ENCODE assay signal across 7 cellular contexts in the genomic region with DNA sequence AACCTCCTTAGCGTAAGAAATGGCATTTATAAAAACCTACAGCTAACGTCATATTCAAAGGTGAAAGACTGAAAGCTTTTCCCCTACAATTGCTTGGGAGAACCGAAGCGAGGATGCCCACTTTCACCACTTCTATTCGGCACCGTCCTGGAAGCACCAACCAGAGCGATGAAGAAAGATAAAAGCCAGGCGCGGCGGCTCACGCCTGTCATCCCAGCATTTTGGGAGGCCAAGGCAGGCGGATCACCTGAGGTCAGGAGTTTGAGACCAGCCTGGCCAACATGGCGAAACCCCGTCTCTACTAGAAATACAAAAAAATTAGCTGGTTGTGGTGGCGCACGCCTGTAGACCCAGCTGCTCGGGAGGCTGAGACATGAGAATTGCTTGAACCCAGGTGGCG. TPM values are rescaled to one million over a fixed set of nuclear protein-coding genes. Genes with fewer than 3 reads are reported as not detected.
DNase-seq lines count a peak whose midpoint lies in the region; ATAC-seq and TF ChIP-seq lines count a peak whose summit lies in the region.
"Not testable (repeated sequence)": the region's sequence is repeated elsewhere in the genome, so short reads cannot be mapped to it uniquely, and the experiment has no call there.

No MANE protein-coding gene starts in this region.

- H3K27ac Mint-ChIP-seq in T-helper 17 cell, result peak overlapping the region; percentile 8
- H3K27ac Mint-ChIP-seq in activated T-helper 17 cell treated with anti-CD3 and anti-CD28 coated beads, Interleukin-2, amount 50 U/mL, for 72 hours, result not testable (repeated sequence)

- not testable (repeated sequence) for TF ChIP-seq CTCF in DND-41 (IDR thresholded peaks at IDR 0.05; ENCODE audit: borderline replicate concordance, extremely low read depth, low read length, poor library complexity, severe bottlenecking); lung (IDR thresholded peaks at IDR 0.05; ENCODE audit: control extremely low read depth, extremely low read depth)

- peak overlapping the region; percentile 19; the same call in 1 of the 2 replicates for H3K4me2 ChIP-seq in DND-41 (ENCODE audit: insufficient read depth, low read length)

- H3K36me3 Mint-ChIP-seq in T-helper 17 cell (ENCODE audit: low read depth), result not testable (repeated sequence)
- H3K36me3 Mint-ChIP-seq in activated T-helper 17 cell treated with anti-CD3 and anti-CD28 coated beads, Interleukin-2, amount 50 U/mL, for 72 hours (ENCODE audit: low read depth), result peaks cover 83% of the 10 kb centered on the region

- intact Hi-C loops in left cardiac atrium (cut with DNase I); posterior vena cava (cut with DNase I); aorta (cut with DNase I): not testable (repeated sequence)

- H3K4me1 ChIP-seq in DND-41 (ENCODE audit: insufficient read depth, low read length), result peaks cover 50% of the 10 kb centered on the region
- not testable (repeated sequence) for H3K4me1 ChIP-seq in lung (ENCODE audit: control insufficient read depth in 2 of 2, insufficient read depth in 2 of 2, low read length in 2 of 2); aorta (ENCODE audit: control insufficient read depth in 1 of 2, insufficient read depth in 2 of 2, low read length in 2 of 2)

- peaks cover 62% of the 10 kb centered on the region for H3K36me3 ChIP-seq in DND-41 (ENCODE audit: insufficient read depth, low read length)
- not testable (repeated sequence) for H3K36me3 ChIP-seq in lung (ENCODE audit: control insufficient read depth in 2 of 2, insufficient read depth in 2 of 2, low read length in 2 of 2); aorta (ENCODE audit: control insufficient read depth in 1 of 2, insufficient read depth in 2 of 2, low read length in 1 of 2)

- H3K27me3 ChIP-seq in DND-41 (ENCODE audit: insufficient read depth, low read length, poor library complexity); lung (ENCODE audit: control insufficient read depth, insufficient read depth); aorta (ENCODE audit: control insufficient read depth in 1 of 2, insufficient read depth in 2 of 2, low read length in 1 of 2): not testable (repeated sequence)

- H4K20me1 ChIP-seq in DND-41 (ENCODE audit: insufficient read depth, low read length), result not testable (repeated sequence)

- H3K27me3 Mint-ChIP-seq in T-helper 17 cell; activated T-helper 17 cell treated with anti-CD3 and anti-CD28 coated beads, Interleukin-2, amount 50 U/mL, for 72 hours: not testable (repeated sequence)

- not testable (repeated sequence) for H3K4me3 ChIP-seq in DND-41 (ENCODE audit: low read depth in 1 of 2, low read length in 2 of 2); lung; aorta (ENCODE audit: low read length in 2 of 2)

- peaks cover 24% of the 10 kb centered on the region for H3K4me1 Mint-ChIP-seq in T-helper 17 cell
- peaks cover 41% of the 10 kb centered on the region for H3K4me1 Mint-ChIP-seq in activated T-helper 17 cell treated with anti-CD3 and anti-CD28 coated beads, Interleukin-2, amount 50 U/mL, for 72 hours

- H3K9ac ChIP-seq in DND-41 (ENCODE audit: low read depth, low read length), result not testable (repeated sequence)

- not testable (repeated sequence) for H2AFZ ChIP-seq in DND-41 (ENCODE audit: low read depth, low read length)

- peaks cover 92% of the 10 kb centered on the region for H3K79me2 ChIP-seq in DND-41 (ENCODE audit: insufficient read depth, low read length)

- peaks cover 19% of the 10 kb centered on the region for H3K9me3 Mint-ChIP-seq in activated T-helper 17 cell treated with anti-CD3 and anti-CD28 coated beads, Interleukin-2, amount 50 U/mL, for 72 hours

- H3K9me3 ChIP-seq in DND-41 (ENCODE audit: insufficient read depth, low read length, severe bottlenecking), result peaks cover 43% of the 10 kb centered on the region
- H3K9me3 ChIP-seq in T-helper 17 cell (ENCODE audit: control insufficient read depth, low read length, poor library complexity, severe bottlenecking); lung (ENCODE audit: control insufficient read depth in 2 of 2, insufficient read depth in 1 of 2, low read length in 1 of 2); aorta (ENCODE audit: control insufficient read depth, low read length): not testable (repeated sequence)

- not testable (repeated sequence) for DNase-seq in DND-41, T-helper 17 cell
- DNase-seq in left cardiac atrium, result peak; percentile 10
- DNase-seq in lung (ENCODE audit: low spot score), result peak; percentile 20
- DNase-seq in posterior vena cava (ENCODE audit: low spot score), result peak; percentile 37
- DNase-seq in aorta, result peak; percentile 20 to 32

- not testable (repeated sequence) for ATAC-seq in DND-41 (ENCODE audit: insufficient read depth, low read depth); T-helper 17 cell; activated T-helper 17 cell treated with anti-CD3 and anti-CD28 coated beads, Interleukin-2, amount 50 U/mL, for 72 hours (replicated peaks); left cardiac atrium; lung (ENCODE audit: insufficient read depth, low FRiP score); aorta (ENCODE audit: low FRiP score)

- not testable (repeated sequence) for H3K27ac ChIP-seq in DND-41 (ENCODE audit: low read length); lung (ENCODE audit: low read depth in 1 of 2, low read length in 1 of 2); aorta (ENCODE audit: low read depth in 1 of 2, low read length in 2 of 2)

- peak overlapping the region; percentile 68 for H3K4me3 Mint-ChIP-seq in T-helper 17 cell
- H3K4me3 Mint-ChIP-seq in activated T-helper 17 cell treated with anti-CD3 and anti-CD28 coated beads, Interleukin-2, amount 50 U/mL, for 72 hours, result peak overlapping the region; percentile 3

- WGBS in lung, 2 donors, result 98% methylated on average over 18 of the region's 18 CpGs
- WGBS in aorta, 2 donors, result 98 to 99% methylated on average over 18 of the region's 18 CpGs

RNA-seq across cellular contexts. Expression of a gene that starts 34.9 kb away (rescaled TPM):
- 10 to 100 TPM; 24.0 to 26.2 TPM for total RNA-seq in T-helper 17 cell
- total RNA-seq in activated T-helper 17 cell treated with anti-CD3 and anti-CD28 coated beads, Interleukin-2, amount 50 U/mL, for 72 hours, result 10 to 100 TPM; 21.9 to 43.4 TPM
- 10 to 100 TPM; 50.4 to 84.4 TPM for total RNA-seq in left cardiac atrium
- 10 to 100 TPM; 48.9 to 81.1 TPM for total RNA-seq in lung
- polyA plus RNA-seq in lung, result 100 to 1,000 TPM in 1 of 2 donors, 10 to 100 TPM in 1; 48.2 to 181 TPM
- total RNA-seq in posterior vena cava, result 100 to 1,000 TPM in 1 of 2 donors, 10 to 100 TPM in 1; 80.5 to 101 TPM
- 100 to 1,000 TPM; 126 to 176 TPM for total RNA-seq in aorta
- 10 to 100 TPM; 35.3 to 81.5 TPM for polyA plus RNA-seq in aorta
